Comparison of ENCODE assay signal across 8 cellular contexts in genomic region chr2:178414266-178415247, GRCh38. TPM values are rescaled to one million over a fixed set of nuclear protein-coding genes. Genes with fewer than 3 reads are reported as not detected.
DNase-seq lines count a peak whose midpoint lies in the region; ATAC-seq and TF ChIP-seq lines count a peak whose summit lies in the region.

No MANE protein-coding gene starts in this region.

- H2AFZ ChIP-seq in Karpas-422 (ENCODE audit: low read length) (peak overlapping the region; percentile 82), neural cell (ENCODE audit: low read depth, low read length) (no peak overlapping the region)

- ATAC-seq in GM21825 (IDR thresholded peaks at IDR 0.05; ENCODE audit: unreplicated experiment) = peak; percentile 86

- H3K27me3 ChIP-seq in Karpas-422 (ENCODE audit: low read length) = no peaks in the 10 kb centered on the region
- H3K27me3 ChIP-seq in neural cell (ENCODE audit: insufficient read depth, low read depth, low read length) = no peaks in the 10 kb centered on the region
- H3K27me3 ChIP-seq in stomach = no peaks in the 10 kb centered on the region

- peak overlapping the region; percentile 71 for H3K4me3 ChIP-seq in Karpas-422 (ENCODE audit: low read length)
- H3K4me3 ChIP-seq in fibroblast of villous mesenchyme (ENCODE audit: low read depth, low read length) = peak overlapping the region; percentile 76
- H3K4me3 ChIP-seq in neural cell (ENCODE audit: low read length) = peak overlapping the region; percentile 67
- peak overlapping the region; percentile 61 to 75 (median 62) for H3K4me3 ChIP-seq in stomach

- H3K79me2 ChIP-seq in Karpas-422 (ENCODE audit: low read length) (no peaks in the 10 kb centered on the region), neural cell (replicated peaks; ENCODE audit: insufficient read depth, low read length) (no peaks in the 10 kb centered on the region)

- TF ChIP-seq CTCF in fibroblast of villous mesenchyme (IDR thresholded peaks at IDR 0.05; ENCODE audit: insufficient read depth, low read depth, low read length) (peak; percentile 96), neural cell (IDR thresholded peaks at IDR 0.05; ENCODE audit: poor library complexity, severe bottlenecking) (peak; percentile 92), stomach (IDR thresholded peaks at IDR 0.05) (peak in 5 of 7 experiments; percentile 72 to 88 (median 85))

- peaks cover 23% of the 10 kb centered on the region for H3K4me1 ChIP-seq in Karpas-422 (ENCODE audit: low read length)
- peaks cover 0 to 32% (median 13%) of the 10 kb centered on the region in 4 donors for H3K4me1 ChIP-seq in stomach

- TF ChIP-seq RAD21 in neural cell (conservative IDR thresholded peaks at IDR 0.05) = peak; percentile 82

- H3K9me2 ChIP-seq in Karpas-422 (replicated peaks; ENCODE audit: insufficient read depth, low read length) (no peaks in the 10 kb centered on the region), neural cell (ENCODE audit: insufficient read depth, low read length) (no peaks in the 10 kb centered on the region)

- no peak for TF ChIP-seq EP300 in neural cell (conservative IDR thresholded peaks at IDR 0.05; ENCODE audit: poor library complexity, severe bottlenecking)
- TF ChIP-seq EP300 in stomach (IDR thresholded peaks at IDR 0.05) = no peak

- H3F3A ChIP-seq in neural cell (ENCODE audit: insufficient read depth, low read length, poor library complexity, severe bottlenecking) = no peaks in the 10 kb centered on the region

- H3K4me2 ChIP-seq in Karpas-422 (ENCODE audit: low read depth, low read length, poor library complexity, severe bottlenecking) (peak overlapping the region; percentile 96), neural cell (ENCODE audit: low read length) (peak overlapping the region; percentile 75)

- H4K20me1 ChIP-seq in Karpas-422 (ENCODE audit: insufficient read depth, low read depth, low read length) (no peaks in the 10 kb centered on the region), neural cell (ENCODE audit: insufficient read depth) (no peaks in the 10 kb centered on the region)

- intact Hi-C loops in stomach (cut with DNase I; ENCODE audit: low total_unique reads) = no loop called here

- peak; percentile 94 for DNase-seq in ELF-1 (ENCODE audit: low read depth, low spot score)
- peak; percentile 95 for DNase-seq in Karpas-422
- peak; percentile 97 for DNase-seq in RPMI7951 (ENCODE audit: low read depth)
- peak; percentile 57 for DNase-seq in activated T-helper 9 cell treated with anti-CD3 and anti-CD28 coated beads, Interleukin-2, amount 50 U/mL, for 16 hours (ENCODE audit: low read depth)
- peak; percentile 98 for DNase-seq in fibroblast of villous mesenchyme (ENCODE audit: low read depth)
- peak; percentile 88 for DNase-seq in stomach

- no peak overlapping the region for H3K27ac ChIP-seq in Karpas-422 (ENCODE audit: low read length)
- peak overlapping the region; percentile 51 for H3K27ac ChIP-seq in neural cell (ENCODE audit: low read length)
- H3K27ac ChIP-seq in stomach = peak overlapping the region in 4 of 5 donors; percentile 89 to 94 (median 92)

- peak overlapping the region; percentile 58 for H3K9ac ChIP-seq in Karpas-422 (ENCODE audit: low read length)
- H3K9ac ChIP-seq in neural cell (ENCODE audit: low read length) = peak overlapping the region; percentile 72

- H3K36me3 ChIP-seq in Karpas-422 (ENCODE audit: insufficient read depth, low read length) = no peaks in the 10 kb centered on the region
- no peaks in the 10 kb centered on the region for H3K36me3 ChIP-seq in neural cell (ENCODE audit: insufficient read depth, low read length)
- no peaks in the 10 kb centered on the region for H3K36me3 ChIP-seq in stomach

- WGBS in stomach, 5 donors = 14 to 16% (median 15%) methylated on average over 21 of the region's 21 CpGs

- TF ChIP-seq POLR2A in stomach (IDR thresholded peaks at IDR 0.05) = no peak

- H3K9me3 ChIP-seq in Karpas-422 (ENCODE audit: low read length) = no peaks in the 10 kb centered on the region
- no peaks in the 10 kb centered on the region for H3K9me3 ChIP-seq in neural cell (ENCODE audit: low read length)
- no peaks in the 10 kb centered on the region for H3K9me3 ChIP-seq in stomach

TF ChIP-seq in neural cell, 6 proteins besides CTCF, POLR2A, EP300 and RAD21:
- no peak for TF ChIP-seq MXI1 (conservative IDR thresholded peaks at IDR 0.05; ENCODE audit: poor library complexity, severe bottlenecking)
- peak; percentile 31 for TF ChIP-seq POLR2AphosphoS5 (IDR thresholded peaks at IDR 0.05)
- TF ChIP-seq REST (IDR thresholded peaks at IDR 0.05; ENCODE audit: borderline replicate concordance) = no peak
- TF ChIP-seq SMC3 (conservative IDR thresholded peaks at IDR 0.05; ENCODE audit: poor library complexity) = peak; percentile 85
- no peak for TF ChIP-seq EZH2 (IDR thresholded peaks at IDR 0.05; ENCODE audit: borderline replicate concordance, insufficient read depth, low read length, poor library complexity, severe bottlenecking)
- peak; percentile 40 for TF ChIP-seq TAF1 (IDR thresholded peaks at IDR 0.05; ENCODE audit: low read depth)

RNA-seq across cellular contexts. Expression of gene PRKRA, which starts 36.4 kb away (rescaled TPM):
- total RNA-seq in Karpas-422 (2014; rRNA removed; shearing (Covaris generic); ENCODE audit: low replicate concordance) = 90.5 and 117 TPM in 2 replicates
- 82.5 and 96.2 TPM in 2 replicates for total RNA-seq in RPMI7951 (2014; rRNA removed; shearing (Covaris generic))
- 58.9 and 60.9 TPM in 2 replicates for total RNA-seq in fibroblast of villous mesenchyme
- polyA plus RNA-seq in neural cell = 77.7 and 91.8 TPM in 2 replicates
- polyA minus RNA-seq in neural cell = 60.9 and 67.8 TPM in 2 replicates
- 100 to 1,000 TPM in 2 of 5 donors, 10 to 100 TPM in 3; 59.7 to 145 (median 77.6) TPM for total RNA-seq in stomach
- polyA plus RNA-seq in stomach = 10 to 100 TPM; 30.6 to 38.0 (median 34.0) TPM

RNA-seq across cellular contexts. Expression of gene PJVK, which starts 36.6 kb away (rescaled TPM):
- 4.7 and 8.9 TPM in 2 replicates for total RNA-seq in Karpas-422 (2014; rRNA removed; shearing (Covaris generic); ENCODE audit: low replicate concordance)
- 0.59 TPM in 1 of 2 replicates, not detected in the other for total RNA-seq in RPMI7951 (2014; rRNA removed; shearing (Covaris generic))
- total RNA-seq in fibroblast of villous mesenchyme (0.97 and 1.3 TPM in 2 replicates), stomach (1 to 10 TPM in 2 of 5 donors, under 1 TPM in 1, not detected in 2; 0.72 to 8.8 (median 2.2) TPM)
- polyA plus RNA-seq in neural cell (3.6 and 5.5 TPM in 2 replicates), stomach (1 to 10 TPM; 1.4 to 5.3 (median 3.8) TPM)
- polyA minus RNA-seq in neural cell = 2.3 and 2.4 TPM in 2 replicates
